ENCODE assay signal across 1 cellular context in the genomic region with DNA sequence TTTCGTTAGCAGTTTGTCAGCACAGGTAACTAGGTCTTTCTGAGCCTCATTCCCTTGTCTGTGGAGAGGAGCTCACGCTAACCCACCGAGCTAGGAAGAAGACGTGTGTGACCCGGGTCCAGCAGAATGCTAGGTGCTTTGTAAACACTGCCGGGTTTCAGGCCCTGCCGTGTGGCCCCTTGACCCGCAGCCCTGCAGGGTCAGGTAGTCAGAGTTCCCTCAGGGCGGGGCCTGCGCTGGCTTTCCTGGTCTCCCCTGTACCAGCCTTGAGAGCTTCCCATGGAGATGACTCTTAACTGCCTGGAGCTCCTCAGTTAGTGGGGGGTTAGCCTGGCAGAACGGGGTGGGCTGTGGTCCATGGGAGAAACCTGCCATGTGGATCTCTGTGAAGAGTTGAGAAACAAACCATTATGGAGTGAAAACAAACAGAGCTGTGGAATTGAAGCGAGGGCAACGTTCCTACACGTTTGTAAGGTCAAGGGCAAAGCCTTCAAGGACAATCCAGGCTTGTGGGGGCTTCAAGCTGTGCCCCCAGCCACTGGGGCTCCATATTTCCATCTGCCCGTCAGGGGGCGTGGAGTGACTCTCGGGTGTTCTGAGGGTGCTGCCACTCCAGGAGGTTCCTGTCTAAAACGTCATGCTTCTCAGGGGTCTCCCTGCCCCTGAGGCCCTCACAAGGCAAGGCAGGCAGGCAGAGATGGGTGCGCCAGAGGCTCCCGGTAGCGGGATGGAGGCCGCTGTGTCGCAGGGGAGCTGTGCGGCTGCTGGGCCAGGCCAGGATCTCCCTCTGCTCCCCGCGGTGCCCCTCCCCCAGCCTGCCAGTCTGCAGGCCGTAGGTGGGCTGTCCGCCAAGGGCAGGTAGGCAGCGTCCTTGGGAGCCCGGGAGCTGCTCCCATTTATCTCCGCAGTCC.
TF ChIP-seq lines count a peak whose summit lies in the region.

No MANE protein-coding gene starts in this region.

TF ChIP-seq in K562, 482 proteins besides CTCF, POLR2A, EP300 and RAD21 (continued from another document):
- TF ChIP-seq MCM2 (IDR thresholded peaks at IDR 0.05; ENCODE audit: low read depth) (no peak), SMARCB1 (IDR thresholded peaks at IDR 0.05; ENCODE audit: insufficient read length, low read depth) (no peak)
- TF ChIP-seq, protein P1, sequence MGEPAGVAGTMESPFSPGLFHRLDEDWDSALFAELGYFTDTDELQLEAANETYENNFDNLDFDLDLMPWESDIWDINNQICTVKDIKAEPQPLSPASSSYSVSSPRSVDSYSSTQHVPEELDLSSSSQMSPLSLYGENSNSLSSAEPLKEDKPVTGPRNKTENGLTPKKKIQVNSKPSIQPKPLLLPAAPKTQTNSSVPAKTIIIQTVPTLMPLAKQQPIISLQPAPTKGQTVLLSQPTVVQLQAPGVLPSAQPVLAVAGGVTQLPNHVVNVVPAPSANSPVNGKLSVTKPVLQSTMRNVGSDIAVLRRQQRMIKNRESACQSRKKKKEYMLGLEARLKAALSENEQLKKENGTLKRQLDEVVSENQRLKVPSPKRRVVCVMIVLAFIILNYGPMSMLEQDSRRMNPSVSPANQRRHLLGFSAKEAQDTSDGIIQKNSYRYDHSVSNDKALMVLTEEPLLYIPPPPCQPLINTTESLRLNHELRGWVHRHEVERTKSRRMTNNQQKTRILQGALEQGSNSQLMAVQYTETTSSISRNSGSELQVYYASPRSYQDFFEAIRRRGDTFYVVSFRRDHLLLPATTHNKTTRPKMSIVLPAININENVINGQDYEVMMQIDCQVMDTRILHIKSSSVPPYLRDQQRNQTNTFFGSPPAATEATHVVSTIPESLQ (CRISPR knock-in tag; IDR thresholded peaks at IDR 0.05): no peak
